14 cellular contexts compared by ENCODE assay signal in genomic region chr1:204088596-204088995, GRCh38. TPM values are rescaled to one million over a fixed set of nuclear protein-coding genes. Genes with fewer than 3 reads are reported as not detected.
DNase-seq lines count a peak whose midpoint lies in the region; ATAC-seq, FAIRE-seq and TF ChIP-seq lines count a peak whose summit lies in the region.
"Had no signal": no experiment of that assay in that cellular context is flagged by ENCODE, and none has a peak within 500 bp of the region (broad histone marks: within the 10 kb centered on the region; RNA-seq: fewer than 3 reads in every experiment).

No MANE protein-coding gene starts in this region.

- no peaks in the 10 kb centered on the region for H3K9me3 ChIP-seq in mucosa of stomach (ENCODE audit: control insufficient read depth, low read length)
- no peaks in the 10 kb centered on the region for H3K9me3 ChIP-seq in stomach
- H3K9me3 ChIP-seq: BLaER1 treated with 17β-estradiol and CSF1 and Interleukin-3, amounts not matched to agents 10 nM and 100 nM had no signal

- no peaks in the 10 kb centered on the region for H3K9me3 Mint-ChIP-seq in activated naive CD4-positive, alpha-beta T cell treated with anti-CD3 and anti-CD28 coated beads for 36 hours
- H3K9me3 Mint-ChIP-seq: activated CD8-positive, alpha-beta T cell treated with anti-CD3 and anti-CD28 coated beads for 36 hours; activated naive CD4-positive, alpha-beta T cell treated with anti-CD3 and anti-CD28 coated beads, Interleukin-2, amount 50 U/mL, for 24 hours; T-cell had no signal

- H3K27ac ChIP-seq in cingulate gyrus (ENCODE audit: low read depth, low read length) (peak overlapping the region; percentile 69), stomach (peak overlapping the region; percentile 37 to 92 (median 82))
- H3K27ac ChIP-seq: BLaER1 treated with 17β-estradiol and CSF1 and Interleukin-3, amounts not matched to agents 10 nM and 100 nM had no signal

- H3K36me3 ChIP-seq in mucosa of stomach (ENCODE audit: control insufficient read depth, insufficient read depth, low read length) (no peaks in the 10 kb centered on the region), stomach (no peaks in the 10 kb centered on the region)
- H3K36me3 ChIP-seq: BLaER1 treated with 17β-estradiol and CSF1 and Interleukin-3, amounts not matched to agents 10 nM and 100 nM had no signal

- peak overlapping the region; percentile 14 for H3K9ac ChIP-seq in mucosa of stomach (ENCODE audit: low read length)
- H3K9ac ChIP-seq: BLaER1 treated with 17β-estradiol and CSF1 and Interleukin-3, amounts not matched to agents 10 nM and 100 nM had no signal

- H3K4me3 ChIP-seq in LNCaP clone FGC (ENCODE audit: low read depth, low read length) (peak overlapping the region; percentile 42), mucosa of stomach (ENCODE audit: low read length) (no peak overlapping the region), stomach (peak overlapping the region in 1 of 4 donors; percentile 8)
- H3K4me3 ChIP-seq: BLaER1 treated with 17β-estradiol and CSF1 and Interleukin-3, amounts not matched to agents 10 nM and 100 nM had no signal

- no peaks in the 10 kb centered on the region for H3K27me3 ChIP-seq in mucosa of stomach (ENCODE audit: control insufficient read depth, insufficient read depth, low read length)
- H3K27me3 ChIP-seq in stomach = no peaks in the 10 kb centered on the region
- H3K27me3 ChIP-seq: BLaER1 treated with 17β-estradiol and CSF1 and Interleukin-3, amounts not matched to agents 10 nM and 100 nM had no signal

- WGBS in stomach, 5 donors = 63 to 74% (median 67%) methylated on average over 7 to 8 of the region's 8 CpGs

- CTCF ChIA-PET in activated naive CD4-positive, alpha-beta T cell treated with anti-CD3 and anti-CD28 coated beads for 36 hours (lab: Charles Lee) = interaction anchor here (0.7 kb wide), 1 partner anchor 1308 kb away, joined by 6 read pairs; no protein-coding TSS in a partner anchor

- H3K4me3 Mint-ChIP-seq in activated naive CD4-positive, alpha-beta T cell treated with anti-CD3 and anti-CD28 coated beads for 36 hours = no peak overlapping the region
- H3K4me3 Mint-ChIP-seq: activated CD8-positive, alpha-beta T cell treated with anti-CD3 and anti-CD28 coated beads for 36 hours; activated naive CD4-positive, alpha-beta T cell treated with anti-CD3 and anti-CD28 coated beads, Interleukin-2, amount 50 U/mL, for 24 hours; T-cell had no signal

- DNase-seq in LNCaP clone FGC (ENCODE audit: low read depth) = no peak
- no peak for DNase-seq in stomach
- DNase-seq in NCI-H2171 (lab: John Stamatoyannopoulos, UW) = no peak
- no peak for DNase-seq in urothelium cell line (ENCODE audit: low spot score)
- DNase-seq in activated naive CD4-positive, alpha-beta T cell treated with anti-CD3 and anti-CD28 coated beads for 36 hours = no peak
- DNase-seq: activated CD8-positive, alpha-beta T cell treated with anti-CD3 and anti-CD28 coated beads for 36 hours; effector CD4-positive, alpha-beta T cell; NCI-H1694; T-cell had no signal

- no peak for FAIRE-seq in urothelium cell line (lab: Jason Lieb, UNC)

- no peak overlapping the region for H3K27ac Mint-ChIP-seq in activated naive CD4-positive, alpha-beta T cell treated with anti-CD3 and anti-CD28 coated beads for 36 hours
- H3K27ac Mint-ChIP-seq: activated CD8-positive, alpha-beta T cell treated with anti-CD3 and anti-CD28 coated beads for 36 hours; activated naive CD4-positive, alpha-beta T cell treated with anti-CD3 and anti-CD28 coated beads, Interleukin-2, amount 50 U/mL, for 24 hours; T-cell had no signal

- H3K36me3 Mint-ChIP-seq in activated naive CD4-positive, alpha-beta T cell treated with anti-CD3 and anti-CD28 coated beads for 36 hours (ENCODE audit: low read depth) = no peaks in the 10 kb centered on the region
- H3K36me3 Mint-ChIP-seq: activated naive CD4-positive, alpha-beta T cell treated with anti-CD3 and anti-CD28 coated beads, Interleukin-2, amount 50 U/mL, for 24 hours; T-cell had no signal

- H3K27me3 Mint-ChIP-seq in activated naive CD4-positive, alpha-beta T cell treated with anti-CD3 and anti-CD28 coated beads for 36 hours (ENCODE audit: low read depth) = no peaks in the 10 kb centered on the region
- H3K27me3 Mint-ChIP-seq: activated CD8-positive, alpha-beta T cell treated with anti-CD3 and anti-CD28 coated beads for 36 hours; activated naive CD4-positive, alpha-beta T cell treated with anti-CD3 and anti-CD28 coated beads, Interleukin-2, amount 50 U/mL, for 24 hours had no signal

- TF ChIP-seq CTCF in LNCaP clone FGC (IDR thresholded peaks at IDR 0.05; ENCODE audit: control insufficient read depth, extremely low read depth, insufficient read depth) = no peak
- TF ChIP-seq CTCF in stomach (IDR thresholded peaks at IDR 0.05) = no peak

- ATAC-seq in HG02973 (IDR thresholded peaks at IDR 0.05; ENCODE audit: unreplicated experiment) = no peak
- ATAC-seq: activated CD8-positive, alpha-beta T cell treated with anti-CD3 and anti-CD28 coated beads for 36 hours; T-cell had no signal

- TF ChIP-seq EP300 in stomach (IDR thresholded peaks at IDR 0.05) = no peak

- H3K4me1 ChIP-seq in mucosa of stomach (ENCODE audit: control insufficient read depth, insufficient read depth, low read length) (peaks cover 67% of the 10 kb centered on the region), stomach (peaks cover 83 to 97% (median 89%) of the 10 kb centered on the region in 4 donors)

- no peaks in the 10 kb centered on the region for H3K4me1 Mint-ChIP-seq in activated naive CD4-positive, alpha-beta T cell treated with anti-CD3 and anti-CD28 coated beads for 36 hours (ENCODE audit: low read depth)
- H3K4me1 Mint-ChIP-seq: activated naive CD4-positive, alpha-beta T cell treated with anti-CD3 and anti-CD28 coated beads, Interleukin-2, amount 50 U/mL, for 24 hours had no signal

- TF ChIP-seq POLR2A in stomach (IDR thresholded peaks at IDR 0.05) = no peak

- intact Hi-C loops in stomach (cut with DNase I; ENCODE audit: low total_unique reads) = no loop called here
- intact Hi-C loops in activated naive CD4-positive, alpha-beta T cell treated with anti-CD3 and anti-CD28 coated beads for 36 hours (cut with micrococcal nuclease) = no loop called here

RNA-seq across cellular contexts. Expression of gene SOX13, which starts 15.7 kb away (rescaled TPM):
- total RNA-seq in stomach = 10 to 100 TPM; 10.5 to 42.6 (median 11.9) TPM
- polyA plus RNA-seq in stomach = 1 to 10 TPM; 4.1 to 7.3 (median 7.2) TPM
- total RNA-seq in activated naive CD4-positive, alpha-beta T cell treated with anti-CD3 and anti-CD28 coated beads for 36 hours = under 1 TPM; 0.10 to 0.17 TPM

Comparison
In these comparisons a context has a peak if more than half of its experiments do, and no peak if none do; other contexts are left out.
1. RNA of gene SOX13, which starts 15.7 kb away (total RNA-seq): 10.5 to 42.6 TPM in stomach; 0.10 to 0.17 TPM in activated naive CD4-positive, alpha-beta T cell treated with anti-CD3 and anti-CD28 coated beads for 36 hours; every median in the first group is over 4 times any median in the second.